ENCODE assay signal across 33 cellular contexts in the genomic region with DNA sequence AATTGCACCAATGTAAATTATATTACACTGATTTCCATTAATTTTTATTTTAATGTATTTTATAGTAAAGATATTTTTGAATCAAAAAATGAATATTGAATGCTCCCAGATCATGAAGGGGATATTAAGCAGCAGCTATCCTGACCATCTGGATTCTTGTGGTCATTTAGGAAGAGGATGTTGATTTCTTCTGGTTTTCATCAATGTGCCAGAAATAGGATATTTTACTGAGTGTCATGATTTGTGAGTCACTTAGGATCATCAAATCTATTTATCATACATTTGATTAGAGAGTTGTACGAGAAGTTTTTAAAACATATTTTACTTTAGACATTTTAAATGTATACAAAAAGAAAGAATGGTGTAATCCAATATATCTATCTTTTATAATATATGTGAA.
"Had no signal": no experiment of that assay in that cellular context is flagged by ENCODE, and none has a peak within 500 bp of the region (broad histone marks: within the 10 kb centered on the region; RNA-seq: fewer than 3 reads in every experiment).

No MANE protein-coding gene starts in this region.

- H3K9me3 Mint-ChIP-seq: activated T-helper 17 cell treated with anti-CD3 and anti-CD28 coated beads, Interleukin-2, amount 50 U/mL, for 72 hours had no signal

- H3K27ac Mint-ChIP-seq: activated B cell treated with CpG ODN at 0.5 μM for 24 hours; activated CD8-positive, alpha-beta T cell treated with anti-CD3 and anti-CD28 coated beads for 36 hours; activated naive CD4-positive, alpha-beta T cell treated with anti-CD3 and anti-CD28 coated beads, Interleukin-2, amount 50 U/mL, for 24 hours; activated naive CD8-positive, alpha-beta T cell treated with anti-CD3 and anti-CD28 coated beads, Interleukin-2, amount 10 ng/mL, durations not matched to agents 7 days and 5 days; activated T-cell treated with anti-CD3 and anti-CD28 coated beads, Interleukin-2, amount 50 U/mL, for 72 hours; activated T-helper 17 cell treated with anti-CD3 and anti-CD28 coated beads, Interleukin-2, amount 50 U/mL, for 72 hours had no signal

- H3K36me3 ChIP-seq: ascending aorta, SJSA1 had no signal

- H3K4me3 Mint-ChIP-seq: activated B cell treated with CpG ODN at 0.5 μM for 24 hours; activated CD8-positive, alpha-beta T cell treated with anti-CD3 and anti-CD28 coated beads for 36 hours; activated naive CD4-positive, alpha-beta T cell treated with anti-CD3 and anti-CD28 coated beads, Interleukin-2, amount 50 U/mL, for 24 hours; activated naive CD8-positive, alpha-beta T cell treated with anti-CD3 and anti-CD28 coated beads, Interleukin-2, amount 10 ng/mL, durations not matched to agents 7 days and 5 days; activated T-cell treated with anti-CD3 and anti-CD28 coated beads, Interleukin-2, amount 50 U/mL, for 72 hours; activated T-helper 17 cell treated with anti-CD3 and anti-CD28 coated beads, Interleukin-2, amount 50 U/mL, for 72 hours had no signal

- H3K4me1 Mint-ChIP-seq: activated B cell treated with CpG ODN at 0.5 μM for 24 hours; activated naive CD4-positive, alpha-beta T cell treated with anti-CD3 and anti-CD28 coated beads, Interleukin-2, amount 50 U/mL, for 24 hours; activated naive CD8-positive, alpha-beta T cell treated with anti-CD3 and anti-CD28 coated beads, Interleukin-2, amount 10 ng/mL, durations not matched to agents 7 days and 5 days; activated T-helper 17 cell treated with anti-CD3 and anti-CD28 coated beads, Interleukin-2, amount 50 U/mL, for 72 hours had no signal

- H3K27me3 ChIP-seq: ascending aorta, body of pancreas, breast epithelium, SJSA1 had no signal

- FAIRE-seq: K562 had no signal

- H3K4me1 ChIP-seq: ascending aorta, body of pancreas, breast epithelium, SJSA1 had no signal

- H3K27ac ChIP-seq: ascending aorta, body of pancreas, breast epithelium, SJSA1, VCaP had no signal

- ATAC-seq: activated CD8-positive, alpha-beta T cell treated with anti-CD3 and anti-CD28 coated beads for 36 hours; activated T-cell treated with anti-CD3 and anti-CD28 coated beads, Interleukin-2, amount 50 U/mL, for 72 hours; activated T-helper 17 cell treated with anti-CD3 and anti-CD28 coated beads, Interleukin-2, amount 50 U/mL, for 72 hours; body of pancreas; K562; Panc1 had no signal

- H3K9me3 ChIP-seq: ascending aorta, body of pancreas, breast epithelium, SJSA1 had no signal

- H3K36me3 Mint-ChIP-seq: activated naive CD4-positive, alpha-beta T cell treated with anti-CD3 and anti-CD28 coated beads, Interleukin-2, amount 50 U/mL, for 24 hours; activated naive CD8-positive, alpha-beta T cell treated with anti-CD3 and anti-CD28 coated beads, Interleukin-2, amount 10 ng/mL, durations not matched to agents 7 days and 5 days had no signal

- H3K4me3 ChIP-seq: ascending aorta, body of pancreas, breast epithelium, K562, SJSA1 had no signal

- DNase-seq: activated B cell treated with CpG ODN at 0.5 μM for 24 hours; activated CD4-positive, alpha-beta T cell treated with anti-CD3 and anti-CD28 coated beads for 1 hour; activated CD4-positive, alpha-beta T cell treated with anti-CD3 and anti-CD28 coated beads for 48 hours; activated CD4-positive, alpha-beta T cell treated with anti-CD3 and anti-CD28 coated beads, Interleukin-2, amount 50 U/mL, for 4 hours; activated CD8-positive, alpha-beta T cell treated with anti-CD3 and anti-CD28 coated beads for 36 hours; activated effector memory CD4-positive, alpha-beta T cell treated with anti-CD3 and anti-CD28 coated beads, Interleukin-2, amount 50 U/mL, for 16 hours; activated naive CD4-positive, alpha-beta T cell; activated naive CD8-positive, alpha-beta T cell treated with anti-CD3 and anti-CD28 coated beads, Interleukin-2, amount 10 ng/mL, durations not matched to agents 7 days and 5 days; activated T-cell treated with anti-CD3 and anti-CD28 coated beads, Interleukin-2, amount 50 U/mL, for 1 hour; activated T-cell treated with anti-CD3 and anti-CD28 coated beads, Interleukin-2, amount 50 U/mL, for 72 hours; amygdala; body of pancreas; NCI-H1105; NCI-H1417 treated with DMSO at 0.1 percent for 48 hours; NCI-H187 treated with DMSO at 0.1 percent for 48 hours; NCI-H2081; NCI-H2171 treated with DMSO at 0.1 percent for 48 hours; NCI-H2227 treated with DMSO at 0.1 percent for 48 hours; NCI-H446; NCI-H510A treated with DMSO at 0.1 percent for 48 hours; SHP77 treated with DMSO at 0.1 percent for 48 hours; SW 1271; T-helper 1 cell; T-helper 2 cell; T-helper 9 cell had no signal

- H3K27me3 Mint-ChIP-seq: activated B cell treated with CpG ODN at 0.5 μM for 24 hours; activated CD8-positive, alpha-beta T cell treated with anti-CD3 and anti-CD28 coated beads for 36 hours; activated naive CD4-positive, alpha-beta T cell treated with anti-CD3 and anti-CD28 coated beads, Interleukin-2, amount 50 U/mL, for 24 hours; activated naive CD8-positive, alpha-beta T cell treated with anti-CD3 and anti-CD28 coated beads, Interleukin-2, amount 10 ng/mL, durations not matched to agents 7 days and 5 days; activated T-helper 17 cell treated with anti-CD3 and anti-CD28 coated beads, Interleukin-2, amount 50 U/mL, for 72 hours had no signal
